In the genomic region with DNA sequence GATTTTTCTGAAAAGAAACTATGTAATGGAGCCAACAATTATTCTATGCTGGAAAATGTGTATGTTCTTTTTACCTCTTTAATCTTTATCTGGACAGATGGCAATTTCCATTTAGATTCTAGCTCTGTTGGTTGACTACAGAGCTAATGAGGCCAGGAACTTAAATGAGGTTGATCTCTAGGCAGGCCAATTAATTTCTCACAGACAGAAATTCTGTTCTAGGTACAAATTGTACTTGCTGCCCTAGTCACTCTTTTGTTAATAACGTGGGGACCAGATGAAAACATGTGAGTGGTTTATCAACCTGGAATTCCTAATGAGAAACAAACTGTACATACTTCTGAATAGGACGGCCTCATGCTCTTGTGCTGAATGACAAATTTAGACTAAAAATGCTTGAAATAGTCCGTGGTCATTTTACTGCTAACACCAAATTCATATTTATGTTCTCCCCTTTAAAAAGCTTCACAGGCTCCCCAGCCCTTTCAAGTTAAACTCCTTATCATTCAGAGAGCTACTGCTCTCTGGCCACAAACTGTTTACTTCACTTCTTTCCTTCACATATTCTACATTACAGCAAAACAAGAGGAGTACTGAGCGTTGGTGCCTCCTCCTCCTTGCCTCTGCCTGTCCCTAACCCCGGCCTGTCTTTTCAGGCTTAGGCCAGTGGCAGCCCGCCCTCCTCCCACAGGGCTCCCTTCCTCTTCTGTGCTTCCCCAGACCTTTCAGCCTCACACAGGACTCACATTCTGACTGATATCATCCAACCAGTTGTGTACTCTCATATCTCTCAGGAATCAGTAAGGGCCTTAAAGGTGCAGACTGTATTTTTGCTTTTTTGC, we compare ENCODE assay signal across 8 cellular contexts. TPM values are rescaled to one million over a fixed set of nuclear protein-coding genes. Genes with fewer than 3 reads are reported as not detected.
DNase-seq lines count a peak whose midpoint lies in the region; ATAC-seq and TF ChIP-seq lines count a peak whose summit lies in the region.

No MANE protein-coding gene starts in this region.

- H3F3A ChIP-seq in MM.1S (ENCODE audit: insufficient read depth, low read length) = no peaks in the 10 kb centered on the region

- H3K27me3 ChIP-seq in HL-60 (ENCODE audit: insufficient read depth, poor library complexity, severe bottlenecking) (no peaks in the 10 kb centered on the region), gastrocnemius medialis (no peaks in the 10 kb centered on the region), MM.1S (replicated peaks; ENCODE audit: insufficient read depth, low read length) (no peaks in the 10 kb centered on the region)

- H3K4me1 Mint-ChIP-seq in WTC11 = peaks cover 28% of the 10 kb centered on the region

- in situ Hi-C loops in gastrocnemius medialis (cut with MboI; ENCODE audit: low sequenced_read_pairs in 4 of 4) = loop anchor here in 3 of 4 donors (10.0 to 25.0 kb wide), 5 partner anchors 107 to 1417 kb away; no protein-coding TSS in a partner anchor

- H3K9me3 Mint-ChIP-seq in WTC11 = no peaks in the 10 kb centered on the region

- ATAC-seq in GM21515 (IDR thresholded peaks at IDR 0.05; ENCODE audit: unreplicated experiment) (peak; percentile 82), WTC11 (peak; percentile 96), left cardiac atrium (peak; percentile 76 to 90), gastrocnemius medialis (peak; percentile 59 to 60)

- no peaks in the 10 kb centered on the region for H3K36me3 Mint-ChIP-seq in WTC11

- H3K79me2 ChIP-seq in MM.1S (ENCODE audit: low read length) = peaks cover 62% of the 10 kb centered on the region

- no peak overlapping the region for H3K9ac ChIP-seq in MM.1S (ENCODE audit: low read length)

- H2AFZ ChIP-seq in MM.1S (ENCODE audit: low read length) = no peak overlapping the region

- CTCF ChIA-PET in GM10248 (lab: Yijun Ruan, JAX) = interaction anchor here (1.1 to 1.8 kb wide), 8 partner anchors 10 to 1411 kb away, joined by 3 to 8 read pairs (median 3); no protein-coding TSS in a partner anchor
- CTCF ChIA-PET in WTC11 (lab: Charles Lee) = interaction anchor here (0.9 to 1.3 kb wide), 3 partner anchors 35 to 1492 kb away, joined by 3 to 5 read pairs (median 4); no protein-coding TSS in a partner anchor

- H3K4me2 ChIP-seq in MM.1S (ENCODE audit: low read depth, low read length) = no peak overlapping the region

- H3K27ac ChIP-seq in HL-60 (replicated peaks) (peak overlapping the region; percentile 82), gastrocnemius medialis (peak overlapping the region; percentile 72 to 79 (median 76)), MM.1S (ENCODE audit: low read length) (no peak overlapping the region)

- intact Hi-C loops in left cardiac atrium (cut with DNase I) = loop anchor here (5.0 to 10.0 kb wide), 5 partner anchors 104 to 1497 kb away; no protein-coding TSS in a partner anchor
- intact Hi-C loops in gastrocnemius medialis (cut with DNase I; ENCODE audit: low total_unique reads) = loop anchor here (2.0 to 10.0 kb wide), 4 partner anchors 109 to 1411 kb away; a partner anchor contains a TSS

- H3K27ac Mint-ChIP-seq in WTC11 = peak overlapping the region; percentile 79

- no peaks in the 10 kb centered on the region for H3K9me3 ChIP-seq in gastrocnemius medialis
- H3K9me3 ChIP-seq in MM.1S (replicated peaks; ENCODE audit: insufficient read depth, low read length) = no peaks in the 10 kb centered on the region

- POLR2A ChIA-PET in GM10248 (lab: Yijun Ruan, JAX) = no interaction called here
- POLR2A ChIA-PET in WTC11 (lab: Charles Lee) = no interaction called here

- H4K20me1 ChIP-seq in MM.1S (ENCODE audit: insufficient read depth, low read length) = no peaks in the 10 kb centered on the region; the same call in 1 of the 2 replicates

- no peak for TF ChIP-seq POLR2A in gastrocnemius medialis (IDR thresholded peaks at IDR 0.05)

- TF ChIP-seq CTCF in GM10248 (IDR thresholded peaks at IDR 0.05; ENCODE audit: control extremely low read depth, extremely low read depth, low read depth, missing control alignments) (no peak), HL-60 (IDR thresholded peaks at IDR 0.05; ENCODE audit: insufficient read depth, low read length) (no peak), WTC11 (IDR thresholded peaks at IDR 0.05) (no peak), gastrocnemius medialis (IDR thresholded peaks at IDR 0.05 in 4 of 5, conservative IDR thresholded peaks at IDR 0.05 in 1 of 5) (no peak), MM.1S (IDR thresholded peaks at IDR 0.05; ENCODE audit: low read length) (no peak)

- no peaks in the 10 kb centered on the region for H3K36me3 ChIP-seq in gastrocnemius medialis
- no peaks in the 10 kb centered on the region for H3K36me3 ChIP-seq in MM.1S (replicated peaks; ENCODE audit: insufficient read depth, low read length)

- H3K4me1 ChIP-seq in gastrocnemius medialis (peaks cover 33 to 34% of the 10 kb centered on the region in 2 donors), MM.1S (ENCODE audit: low read length) (no peaks in the 10 kb centered on the region)

- no peaks in the 10 kb centered on the region for H3K27me3 Mint-ChIP-seq in WTC11 (ENCODE audit: low read depth)

- DNase-seq in GM10248 (ENCODE audit: extremely low spot score) = peak; percentile 43
- peak; percentile 24 to 93 for DNase-seq in HL-60 (ENCODE audit: low read depth in 1 of 2, low spot score in 1 of 2)
- DNase-seq in WTC11 (ENCODE audit: low spot score) = peak; percentile 55
- peak; percentile 47 for DNase-seq in left cardiac atrium
- peak; percentile 15 to 40 for DNase-seq in gastrocnemius medialis
- DNase-seq in MM.1S = no peak
- no peak for DNase-seq in DMS153 treated with DMSO at 0.1 percent for 48 hours (lab: John Stamatoyannopoulos, UW; ENCODE audit: unreplicated experiment)

- no peaks in the 10 kb centered on the region for H3K9me2 ChIP-seq in MM.1S (replicated peaks; ENCODE audit: insufficient read depth, low read length)

- no peak overlapping the region for H3K4me3 ChIP-seq in HL-60 (replicated peaks; ENCODE audit: insufficient read depth, low read length)
- H3K4me3 ChIP-seq in gastrocnemius medialis = no peak overlapping the region
- no peak overlapping the region for H3K4me3 ChIP-seq in MM.1S (ENCODE audit: low read length)

- no peak overlapping the region for H3K4me3 Mint-ChIP-seq in WTC11

TF ChIP-seq in WTC11, 78 proteins besides CTCF, POLR2A, EP300 and RAD21 (continues in another document):
- TF ChIP-seq, protein P1, sequence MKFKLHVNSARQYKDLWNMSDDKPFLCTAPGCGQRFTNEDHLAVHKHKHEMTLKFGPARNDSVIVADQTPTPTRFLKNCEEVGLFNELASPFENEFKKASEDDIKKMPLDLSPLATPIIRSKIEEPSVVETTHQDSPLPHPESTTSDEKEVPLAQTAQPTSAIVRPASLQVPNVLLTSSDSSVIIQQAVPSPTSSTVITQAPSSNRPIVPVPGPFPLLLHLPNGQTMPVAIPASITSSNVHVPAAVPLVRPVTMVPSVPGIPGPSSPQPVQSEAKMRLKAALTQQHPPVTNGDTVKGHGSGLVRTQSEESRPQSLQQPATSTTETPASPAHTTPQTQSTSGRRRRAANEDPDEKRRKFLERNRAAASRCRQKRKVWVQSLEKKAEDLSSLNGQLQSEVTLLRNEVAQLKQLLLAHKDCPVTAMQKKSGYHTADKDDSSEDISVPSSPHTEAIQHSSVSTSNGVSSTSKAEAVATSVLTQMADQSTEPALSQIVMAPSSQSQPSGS (CRISPR knock-in tag; IDR thresholded peaks at IDR 0.05; ENCODE audit: borderline replicate concordance, low read depth) = no peak
- TF ChIP-seq, protein P2, sequence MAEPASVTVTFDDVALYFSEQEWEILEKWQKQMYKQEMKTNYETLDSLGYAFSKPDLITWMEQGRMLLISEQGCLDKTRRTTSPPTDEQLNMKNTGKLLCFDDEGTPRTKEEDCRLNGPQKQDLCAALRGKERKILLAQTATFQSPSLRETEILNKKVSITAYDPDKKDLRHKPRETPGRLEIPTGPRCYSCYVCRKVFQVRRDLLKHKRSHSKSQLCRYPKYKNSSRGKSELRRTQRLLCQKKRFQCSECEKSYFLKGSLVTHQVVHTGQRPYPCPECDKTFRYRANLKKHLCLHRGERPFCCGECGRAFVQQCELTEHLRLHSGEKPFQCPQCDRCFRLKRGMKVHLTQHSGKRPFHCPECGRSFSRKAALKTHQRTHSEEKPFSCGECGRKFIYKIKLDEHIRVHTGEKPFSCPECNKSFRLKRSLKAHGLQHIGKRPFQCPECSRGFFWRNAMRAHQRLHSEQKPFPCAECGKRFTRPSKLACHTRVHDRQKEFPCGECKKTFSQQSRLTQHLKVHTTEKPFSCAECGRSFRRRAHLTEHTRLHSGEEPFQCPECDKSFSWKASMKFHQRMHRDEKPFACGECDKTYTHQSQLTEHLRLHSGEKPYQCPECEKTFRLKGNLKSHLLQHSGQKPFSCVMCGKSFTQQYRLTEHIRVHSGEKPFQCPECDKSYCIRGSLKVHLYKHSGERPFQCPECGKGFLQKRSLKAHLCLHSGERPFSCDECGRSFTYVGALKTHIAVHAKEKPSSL (CRISPR knock-in tag; conservative IDR thresholded peaks at IDR 0.05) = no peak
- no peak for TF ChIP-seq TP53 (CRISPR knock-in tag; IDR thresholded peaks at IDR 0.05)
- TF ChIP-seq ZNF396 (CRISPR knock-in tag; IDR thresholded peaks at IDR 0.05; ENCODE audit: borderline replicate concordance) = no peak
- TF ChIP-seq, protein P3, sequence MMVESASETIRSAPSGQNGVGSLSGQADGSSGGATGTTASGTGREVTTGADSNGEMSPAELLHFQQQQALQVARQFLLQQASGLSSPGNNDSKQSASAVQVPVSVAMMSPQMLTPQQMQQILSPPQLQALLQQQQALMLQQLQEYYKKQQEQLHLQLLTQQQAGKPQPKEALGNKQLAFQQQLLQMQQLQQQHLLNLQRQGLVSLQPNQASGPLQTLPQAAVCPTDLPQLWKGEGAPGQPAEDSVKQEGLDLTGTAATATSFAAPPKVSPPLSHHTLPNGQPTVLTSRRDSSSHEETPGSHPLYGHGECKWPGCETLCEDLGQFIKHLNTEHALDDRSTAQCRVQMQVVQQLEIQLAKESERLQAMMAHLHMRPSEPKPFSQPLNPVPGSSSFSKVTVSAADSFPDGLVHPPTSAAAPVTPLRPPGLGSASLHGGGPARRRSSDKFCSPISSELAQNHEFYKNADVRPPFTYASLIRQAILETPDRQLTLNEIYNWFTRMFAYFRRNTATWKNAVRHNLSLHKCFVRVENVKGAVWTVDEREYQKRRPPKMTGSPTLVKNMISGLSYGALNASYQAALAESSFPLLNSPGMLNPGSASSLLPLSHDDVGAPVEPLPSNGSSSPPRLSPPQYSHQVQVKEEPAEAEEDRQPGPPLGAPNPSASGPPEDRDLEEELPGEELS (CRISPR knock-in tag; IDR thresholded peaks at IDR 0.05) = no peak

RNA-seq across cellular contexts. Expression of a gene that starts 41.4 kb away (rescaled TPM):
- 13.3 to 15.1 TPM (median 14.4 TPM) in 3 replicates for total RNA-seq in WTC11 (2021)
- 10 to 100 TPM; 18.9 to 23.2 TPM for total RNA-seq in left cardiac atrium
- total RNA-seq in gastrocnemius medialis = 10 to 100 TPM in 2 of 4 donors, 1 to 10 TPM in 2; 5.2 to 33.5 (median 12.5) TPM

Comparison
In these comparisons a context has a peak if more than half of its experiments do, and no peak if none do; other contexts are left out.
1. DNase-seq: peak in GM10248 (single experiment), HL-60 (2 of 2), WTC11 (single experiment), left cardiac atrium (single experiment) and gastrocnemius medialis (2 of 2); none in MM.1S (single experiment) and DMS153 treated with DMSO at 0.1 percent for 48 hours (single experiment).
2. Peak in every context shown above with its lines, with median percentiles within 50 percentile points of each other: ATAC-seq.